Comparison of ENCODE assay signal across 7 cellular contexts in genomic region chr17:1108560-1108809, GRCh38.
A peak's percentile ranks its signal among the peaks of the same experiment; 100 is the strongest.
DNase-seq lines count a peak whose midpoint lies in the region; TF ChIP-seq lines count a peak whose summit lies in the region.

No MANE protein-coding gene starts in this region.

- peaks cover 35% of the 10 kb centered on the region for H3K27me3 Mint-ChIP-seq in H9 (ENCODE audit: low read depth)

- peaks cover 21 to 42% of the 10 kb centered on the region in 2 experiments for H3K4me1 Mint-ChIP-seq in H9

- no peak overlapping the region for H2AK5ac ChIP-seq in H9 (ENCODE audit: insufficient read length, low read length)
- peak overlapping the region; percentile 63 for H2AK5ac ChIP-seq in neuronal stem cell (ENCODE audit: low read depth, low read length)

- H3K4me2 ChIP-seq in H9 (ENCODE audit: insufficient read depth, insufficient read length, low read length), result peak overlapping the region; percentile 32
- peak overlapping the region; percentile 96 for H3K4me2 ChIP-seq in neuronal stem cell (ENCODE audit: insufficient read depth, low read length, poor library complexity, severe bottlenecking)

- H3K18ac ChIP-seq in H9 (ENCODE audit: insufficient read length, low read depth, low read length) (no peak overlapping the region), neuronal stem cell (ENCODE audit: low read length) (peak overlapping the region; percentile 97)

- H4K5ac ChIP-seq in H9 (ENCODE audit: insufficient read length, low read depth, low read length), result no peak overlapping the region

- no peak overlapping the region for H3K23ac ChIP-seq in H9 (ENCODE audit: insufficient read length, low read depth, low read length)
- H3K23ac ChIP-seq in neuronal stem cell (ENCODE audit: low read depth, low read length, poor library complexity), result peak overlapping the region; percentile 43

- H3K4me3 ChIP-seq in esophagus (ENCODE audit: low read depth in 1 of 2, low read length in 2 of 2) (peak overlapping the region; percentile 57 to 81), neuronal stem cell (ENCODE audit: low read length in 2 of 2) (peak overlapping the region; percentile 79 to 84)

- no peak overlapping the region for H3K14ac ChIP-seq in H9 (ENCODE audit: insufficient read depth, low read length)
- H3K14ac ChIP-seq in neuronal stem cell (ENCODE audit: low read length), result no peak overlapping the region

- H2BK15ac ChIP-seq in H9 (ENCODE audit: low read depth, low read length) (no peak overlapping the region), neuronal stem cell (ENCODE audit: low read length) (no peak overlapping the region)

- no peak overlapping the region for H2BK20ac ChIP-seq in H9 (ENCODE audit: low read depth, low read length, poor library complexity, severe bottlenecking)

- no peaks in the 10 kb centered on the region for H4K20me1 ChIP-seq in H9 (ENCODE audit: control insufficient read depth, insufficient read depth, insufficient read length)

- POLR2A ChIA-PET in RWPE1 (lab: Yijun Ruan, JAX; ENCODE audit: low non-redundant PET), result no interaction called here

- H3K9ac ChIP-seq in H9 (ENCODE audit: extremely low read depth, insufficient read length, low read length) (no peak overlapping the region), neuronal stem cell (ENCODE audit: low read depth, low read length, poor library complexity) (peak overlapping the region; percentile 72)

- H3K4ac ChIP-seq in H9 (ENCODE audit: low read depth, low read length), result no peak overlapping the region
- no peak overlapping the region for H3K4ac ChIP-seq in neuronal stem cell (ENCODE audit: low read length)

- no peak for TF ChIP-seq CTCF in H9 (conservative IDR thresholded peaks at IDR 0.05)
- no peak for TF ChIP-seq CTCF in RWPE1 (conservative IDR thresholded peaks at IDR 0.05; ENCODE audit: low read depth)

- no peak overlapping the region for H3K56ac ChIP-seq in H9 (ENCODE audit: insufficient read length, low read depth, low read length)

- H3K23me2 ChIP-seq in H9 (ENCODE audit: insufficient read length, low read depth, low read length, poor library complexity, severe bottlenecking), result peaks cover 4% of the 10 kb centered on the region

- no peaks in the 10 kb centered on the region; a peak in 1 of 5 replicates for H3K9me3 Mint-ChIP-seq in H9

- no peak overlapping the region for H3T11ph ChIP-seq in H9 (ENCODE audit: low read length)

- H3K4me3 Mint-ChIP-seq in H9, result peak overlapping the region; percentile 69 to 75

- H3K4me1 ChIP-seq in H9 (ENCODE audit: insufficient read depth, low read length) (peaks cover 5% of the 10 kb centered on the region; the same call in 1 of the 2 replicates), esophagus (ENCODE audit: control insufficient read depth in 2 of 2, insufficient read depth in 2 of 2, low read length in 1 of 2) (peaks cover 6 to 18% of the 10 kb centered on the region in 2 donors), neuronal stem cell (ENCODE audit: control insufficient read depth in 2 of 2, insufficient read depth in 1 of 2, low read depth in 1 of 2, low read length in 2 of 2) (peaks cover 26 to 33% of the 10 kb centered on the region in 2 donors)

- H3K27me3 ChIP-seq in H9 (ENCODE audit: insufficient read depth, low read length) (no peaks in the 10 kb centered on the region; the same call in 1 of the 2 replicates), esophagus (ENCODE audit: control insufficient read depth in 1 of 2, insufficient read depth in 2 of 2, low read length in 2 of 2) (no peaks in the 10 kb centered on the region), neuronal stem cell (ENCODE audit: control insufficient read depth in 3 of 3, insufficient read depth in 3 of 3, low read depth in 1 of 3, low read length in 3 of 3) (no peaks in the 10 kb centered on the region)

- CTCF ChIA-PET in RWPE1 (lab: Yijun Ruan, JAX), result interaction anchor here (0.5 to 1.5 kb wide), 2 partner anchors 50 to 52 kb away, joined by 3 read pairs; no protein-coding TSS in a partner anchor

- H3K79me1 ChIP-seq in H9 (ENCODE audit: insufficient read depth, low read depth, low read length, poor library complexity, severe bottlenecking) (no peaks in the 10 kb centered on the region), neuronal stem cell (ENCODE audit: low read depth, low read length) (peaks cover 6% of the 10 kb centered on the region)

- WGBS in H9 (ENCODE audit: extremely low coverage, insufficient read length, low lambda C conversion rate), result no CpG with 5 or more reads among the region's 19 CpGs
- 1 to 2% methylated on average over 16 to 19 of the region's 19 CpGs for WGBS in esophagus, 2 donors
- WGBS in neuronal stem cell (ENCODE audit: extremely low coverage in 2 of 2, insufficient read length in 2 of 2, insufficient replicate concordance in 1 of 2), 2 donors, result no CpG with 5 or more reads among the region's 19 CpGs

- no peak overlapping the region for H2BK5ac ChIP-seq in H9 (ENCODE audit: insufficient read length, low read length)
- H2BK5ac ChIP-seq in neuronal stem cell (ENCODE audit: low read length), result peak overlapping the region; percentile 55

- no peak for DNase-seq in H9
- no peak for DNase-seq in RWPE1 (ENCODE audit: low spot score)
- DNase-seq in neuronal stem cell (ENCODE audit: low spot score), result no peak
- no peak for DNase-seq in inferior parietal cortex (ENCODE audit: extremely low spot score)
- DNase-seq in stimulated activated CD4-positive, alpha-beta T cell treated with anti-CD3 and anti-CD28 coated beads, Interleukin-15, amount 100 ng/mL, for 24 hours, result no peak
- DNase-seq in H4 (ENCODE audit: low spot score), result no peak

- H3K36me3 ChIP-seq in esophagus (ENCODE audit: control insufficient read depth in 2 of 2, insufficient read depth in 2 of 2, low read length in 1 of 2), result peaks cover 0 to 5% of the 10 kb centered on the region in 2 donors
- peaks cover 2 to 5% of the 10 kb centered on the region in 2 donors for H3K36me3 ChIP-seq in neuronal stem cell (replicated peaks in 1 of 2; ENCODE audit: control insufficient read depth in 2 of 2, insufficient read depth in 2 of 2, low read length in 2 of 2)

- no peak overlapping the region for H3K27ac Mint-ChIP-seq in H9

- H3K9me3 ChIP-seq in H9 (ENCODE audit: control insufficient read depth, low read depth, low read length) (no peaks in the 10 kb centered on the region), esophagus (ENCODE audit: control insufficient read depth in 2 of 2, insufficient read depth in 1 of 2, low read depth in 1 of 2, low read length in 1 of 2) (no peaks in the 10 kb centered on the region), neuronal stem cell (replicated peaks in 1 of 2; ENCODE audit: control insufficient read depth in 2 of 2, insufficient read depth in 1 of 2, low read depth in 1 of 2, low read length in 2 of 2) (peaks cover 0 to 2% of the 10 kb centered on the region in 2 donors)

- no peak overlapping the region for H4K91ac ChIP-seq in H9 (ENCODE audit: insufficient read length, low read depth, low read length)
- H4K91ac ChIP-seq in neuronal stem cell (ENCODE audit: low read depth, low read length, poor library complexity), result no peak overlapping the region

- no peaks in the 10 kb centered on the region for H3K79me2 ChIP-seq in H9 (ENCODE audit: insufficient read depth, low read length)

- H2BK120ac ChIP-seq in H9 (ENCODE audit: low read depth, low read length, poor library complexity, severe bottlenecking), result no peak overlapping the region
- H2BK120ac ChIP-seq in neuronal stem cell (ENCODE audit: low read depth, low read length), result no peak overlapping the region

- H2AFZ ChIP-seq in H9 (ENCODE audit: low read length), result no peak overlapping the region
- peak overlapping the region; percentile 93 for H2AFZ ChIP-seq in neuronal stem cell (ENCODE audit: low read length)

- H4K8ac ChIP-seq in H9 (replicated peaks; ENCODE audit: insufficient read length, low read depth, low read length) (no peak overlapping the region), neuronal stem cell (ENCODE audit: low read depth, low read length) (no peak overlapping the region)

- H3K27ac ChIP-seq in H9 (ENCODE audit: insufficient read length, low read depth, low read length) (no peak overlapping the region), RWPE1 (peak overlapping the region; percentile 97), esophagus (ENCODE audit: low read depth in 2 of 2, low read length in 1 of 2) (peak overlapping the region; percentile 77 to 89), neuronal stem cell (replicated peaks; ENCODE audit: low read length) (no peak overlapping the region)

- H2BK12ac ChIP-seq in H9 (ENCODE audit: insufficient read length, low read depth, low read length) (no peak overlapping the region), neuronal stem cell (ENCODE audit: low read length) (peak overlapping the region; percentile 3)

- peaks cover 0 to 4% (median 0%) of the 10 kb centered on the region in 3 experiments; a peak in 4 of 7 replicates for H3K36me3 Mint-ChIP-seq in H9 (ENCODE audit: insufficient read depth in 1 of 3, low read depth in 3 of 3)

Comparison
In these comparisons a context has a peak if more than half of its experiments do, and no peak if none do; other contexts are left out.
1. H3K27ac ChIP-seq: peak in RWPE1 (single experiment) and esophagus (2 of 2); none in H9 (single experiment) and neuronal stem cell (single experiment).